ENCODE assay signal across 10 cellular contexts in the genomic region with DNA sequence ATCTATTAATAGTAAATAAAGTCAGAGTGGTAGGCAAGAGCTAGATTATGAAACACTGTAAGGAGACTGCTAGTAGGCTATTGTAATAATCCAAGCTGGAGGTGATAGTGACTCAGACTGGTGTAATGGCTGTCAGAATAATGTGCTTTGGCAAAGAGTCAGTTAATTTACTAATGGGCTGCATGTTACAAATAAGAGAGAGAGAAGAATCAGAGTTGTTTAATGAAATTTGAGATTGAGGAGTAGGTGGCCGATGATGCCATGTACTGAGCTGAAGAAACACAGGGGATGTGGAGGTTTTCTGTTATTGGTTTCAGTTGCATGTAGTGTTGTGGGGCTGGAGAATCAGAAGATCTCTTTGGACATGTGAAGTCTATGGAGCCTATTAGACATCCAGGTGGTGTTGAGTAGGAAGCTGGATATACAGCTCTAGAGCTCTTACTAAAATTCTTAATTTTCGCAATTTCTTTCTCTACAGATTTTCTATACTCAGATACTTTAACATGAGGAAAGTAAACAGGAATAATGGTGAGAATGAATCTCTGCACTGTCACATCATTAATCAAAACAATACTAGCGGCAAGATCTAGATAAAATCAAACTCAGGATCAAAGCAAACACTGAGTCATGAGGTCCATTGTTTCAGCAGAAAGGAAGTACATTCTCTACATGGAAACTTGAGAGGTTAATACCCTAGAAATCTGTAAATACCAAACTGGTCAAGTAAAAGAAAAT.
A peak's percentile ranks its signal among the peaks of the same experiment; 100 is the strongest.
DNase-seq lines count a peak whose midpoint lies in the region; ATAC-seq, FAIRE-seq and TF ChIP-seq lines count a peak whose summit lies in the region.
"Had no signal": no experiment of that assay in that cellular context is flagged by ENCODE, and none has a peak within 500 bp of the region (broad histone marks: within the 10 kb centered on the region; RNA-seq: fewer than 3 reads in every experiment).

No MANE protein-coding gene starts in this region.

- H3K27ac ChIP-seq in HepG2 (ENCODE audit: extremely low read length, insufficient read depth, low read length) (no peak overlapping the region), right lobe of liver (no peak overlapping the region), fibroblast of lung (ENCODE audit: insufficient read depth, low read length) (no peak overlapping the region)
- H3K27ac ChIP-seq: pancreas had no signal

- H3K27me3 ChIP-seq in HepG2 (ENCODE audit: control insufficient read depth in 1 of 2, insufficient read depth in 2 of 2, low read length in 2 of 2) (no peaks in the 10 kb centered on the region), right lobe of liver (no peaks in the 10 kb centered on the region), fibroblast of lung (ENCODE audit: control insufficient read depth, insufficient read depth, low read length) (no peaks in the 10 kb centered on the region)
- H3K27me3 ChIP-seq: pancreas had no signal

- no peak for TF ChIP-seq RAD21 in HepG2 (CRISPR knock-in tag; IDR thresholded peaks at IDR 0.05)

- H4K20me1 ChIP-seq in HepG2 (ENCODE audit: insufficient read depth, low read length) (no peaks in the 10 kb centered on the region), fibroblast of lung (ENCODE audit: control insufficient read depth, extremely low read depth, insufficient read depth, low read length) (no peaks in the 10 kb centered on the region)

- H3K9ac ChIP-seq in HepG2 (ENCODE audit: insufficient read depth, low read depth, low read length) (no peak overlapping the region), fibroblast of lung (ENCODE audit: insufficient read depth, low read length) (no peak overlapping the region)

- no peaks in the 10 kb centered on the region for H3K36me3 ChIP-seq in HepG2 (replicated peaks in 1 of 2; ENCODE audit: control insufficient read depth in 1 of 2, insufficient read depth in 2 of 2, low read length in 2 of 2)
- H3K36me3 ChIP-seq in right lobe of liver: no peaks in the 10 kb centered on the region
- no peaks in the 10 kb centered on the region for H3K36me3 ChIP-seq in fibroblast of lung (ENCODE audit: control insufficient read depth, insufficient read depth, low read length)
- H3K36me3 ChIP-seq: pancreas had no signal

- TF ChIP-seq POLR2A in HepG2 (IDR thresholded peaks at IDR 0.05; ENCODE audit: insufficient read depth in 1 of 2, low read depth in 2 of 2, low read length in 2 of 2) (no peak), right lobe of liver (IDR thresholded peaks at IDR 0.05) (no peak)

- in situ Hi-C loops in HepG2 (cut with HindIII; ENCODE audit: extremely low pct_ligation_motif_present, low pct_unique_long_range_greater_than_20kb) (no loop called here), G401 (cut with HindIII; ENCODE audit: low sequenced_read_pairs) (no loop called here)

- H2AFZ ChIP-seq in HepG2 (ENCODE audit: low read length) (no peak overlapping the region), fibroblast of lung (ENCODE audit: low read length) (no peak overlapping the region)

- no peaks in the 10 kb centered on the region for H3K79me2 ChIP-seq in HepG2 (ENCODE audit: insufficient read depth, low read length)
- no peaks in the 10 kb centered on the region for H3K79me2 ChIP-seq in fibroblast of lung (ENCODE audit: control insufficient read depth, insufficient read depth, low read length)

- H3K4me2 ChIP-seq in HepG2 (ENCODE audit: low read depth, low read length) (no peak overlapping the region), fibroblast of lung (ENCODE audit: extremely low read depth, insufficient read depth, low read length) (no peak overlapping the region)

- peak; percentile 50 for DNase-seq in HepG2 (ENCODE audit: low spot score)
- no peak for DNase-seq in right lobe of liver
- peak; percentile 65 for DNase-seq in RKO (ENCODE audit: low spot score)
- DNase-seq in fibroblast of lung (ENCODE audit: low read depth in 2 of 2): peak; percentile 88 to 91
- DNase-seq in G401 (ENCODE audit: low spot score): no peak
- DNase-seq in stimulated activated naive CD8-positive, alpha-beta T cell treated with anti-CD3 and anti-CD28 coated beads, Interleukin-15, Interleukin-2, amounts not matched to agents 100 U/mL and 50 U/mL, for 24 hours: no peak
- DNase-seq in middle frontal gyrus (ENCODE audit: extremely low spot score, low spot score): no peak
- DNase-seq: NCI-H2227 treated with DMSO at 0.1 percent for 48 hours, pancreas had no signal

- no peak for TF ChIP-seq CTCF in HepG2 (CRISPR knock-in tag; IDR thresholded peaks at IDR 0.05)
- no peak for TF ChIP-seq CTCF in right lobe of liver (IDR thresholded peaks at IDR 0.05)
- TF ChIP-seq CTCF in fibroblast of lung (conservative IDR thresholded peaks at IDR 0.05 in 1 of 2, IDR thresholded peaks at IDR 0.05 in 1 of 2; ENCODE audit: low read depth in 1 of 2, low read length in 2 of 2): no peak

- H3K4me1 ChIP-seq in HepG2 (ENCODE audit: insufficient read depth, low read length): peaks cover 5% of the 10 kb centered on the region
- H3K4me1 ChIP-seq in right lobe of liver: no peaks in the 10 kb centered on the region
- peaks cover 10% of the 10 kb centered on the region for H3K4me1 ChIP-seq in fibroblast of lung (ENCODE audit: control insufficient read depth, extremely low read depth, insufficient read depth, low read length)
- H3K4me1 ChIP-seq: pancreas had no signal

- ATAC-seq in HepG2 (no peak), right lobe of liver (no peak), GM21529 (IDR thresholded peaks at IDR 0.05; ENCODE audit: unreplicated experiment) (no peak)
- ATAC-seq in stimulated activated naive CD8-positive, alpha-beta T cell treated with anti-CD3 and anti-CD28 coated beads, Interleukin-15, Interleukin-2, amounts not matched to agents 100 U/mL and 50 U/mL, for 24 hours: no peak

- intact Hi-C loops in HepG2 (cut with micrococcal nuclease; ENCODE audit: unreplicated experiment) (no loop called here), right lobe of liver (cut with DNase I) (no loop called here)

- H3K4me3 ChIP-seq in HepG2 (replicated peaks in 1 of 3; ENCODE audit: insufficient read depth in 1 of 3, low read depth in 2 of 3, low read length in 3 of 3) (no peak overlapping the region), right lobe of liver (no peak overlapping the region), fibroblast of lung (replicated peaks in 1 of 4; ENCODE audit: control extremely low read depth in 1 of 4, insufficient read depth in 1 of 4, low read depth in 3 of 4, low read length in 4 of 4) (no peak overlapping the region)
- H3K4me3 ChIP-seq: pancreas had no signal

- H3K9me3 ChIP-seq in HepG2 (ENCODE audit: low read length) (no peaks in the 10 kb centered on the region), right lobe of liver (no peaks in the 10 kb centered on the region), fibroblast of lung (ENCODE audit: control insufficient read depth, insufficient read depth, low read depth, low read length) (no peaks in the 10 kb centered on the region)
- H3K9me3 ChIP-seq: pancreas had no signal

- no peak for FAIRE-seq in HepG2 (lab: Jason Lieb, UNC)
- FAIRE-seq: pancreas had no signal

- POLR2A ChIA-PET in HepG2 (lab: Yijun Ruan, JAX): no interaction called here

- CTCF ChIA-PET in HepG2 (lab: Yijun Ruan, JAX; ENCODE audit: low intra/inter-chr PET ratio, low total read pairs): no interaction called here

- 37% methylated on average over 3 of the region's 3 CpGs for WGBS in HepG2 (ENCODE audit: low lambda C conversion rate)
- WGBS in right lobe of liver (ENCODE audit: insufficient coverage, low coverage, low lambda C conversion rate, missing lambda C conversion rate): 58% methylated on average over 3 of the region's 3 CpGs

- TF ChIP-seq EP300 in HepG2 (IDR thresholded peaks at IDR 0.05; ENCODE audit: low read depth in 2 of 2, low read length in 2 of 2) (no peak), HepG2 (CRISPR knock-in tag; IDR thresholded peaks at IDR 0.05; ENCODE audit: borderline replicate concordance) (no peak)

- BruUV-seq in HepG2 (replicated peaks; lab: Mats Ljungman, UMichigan): no TSS peak

TF ChIP-seq in HepG2, 621 proteins besides CTCF, POLR2A, EP300 and RAD21 (continues in another document):
- TF ChIP-seq SOX13 (IDR thresholded peaks at IDR 0.05): no peak
- peak in 1 of 2 experiments; percentile 59; a peak in 2 of 4 replicates for TF ChIP-seq SOX13 (CRISPR knock-in tag; conservative IDR thresholded peaks at IDR 0.05 in 1 of 2, IDR thresholded peaks at IDR 0.05 in 1 of 2)
- TF ChIP-seq, protein P1, sequence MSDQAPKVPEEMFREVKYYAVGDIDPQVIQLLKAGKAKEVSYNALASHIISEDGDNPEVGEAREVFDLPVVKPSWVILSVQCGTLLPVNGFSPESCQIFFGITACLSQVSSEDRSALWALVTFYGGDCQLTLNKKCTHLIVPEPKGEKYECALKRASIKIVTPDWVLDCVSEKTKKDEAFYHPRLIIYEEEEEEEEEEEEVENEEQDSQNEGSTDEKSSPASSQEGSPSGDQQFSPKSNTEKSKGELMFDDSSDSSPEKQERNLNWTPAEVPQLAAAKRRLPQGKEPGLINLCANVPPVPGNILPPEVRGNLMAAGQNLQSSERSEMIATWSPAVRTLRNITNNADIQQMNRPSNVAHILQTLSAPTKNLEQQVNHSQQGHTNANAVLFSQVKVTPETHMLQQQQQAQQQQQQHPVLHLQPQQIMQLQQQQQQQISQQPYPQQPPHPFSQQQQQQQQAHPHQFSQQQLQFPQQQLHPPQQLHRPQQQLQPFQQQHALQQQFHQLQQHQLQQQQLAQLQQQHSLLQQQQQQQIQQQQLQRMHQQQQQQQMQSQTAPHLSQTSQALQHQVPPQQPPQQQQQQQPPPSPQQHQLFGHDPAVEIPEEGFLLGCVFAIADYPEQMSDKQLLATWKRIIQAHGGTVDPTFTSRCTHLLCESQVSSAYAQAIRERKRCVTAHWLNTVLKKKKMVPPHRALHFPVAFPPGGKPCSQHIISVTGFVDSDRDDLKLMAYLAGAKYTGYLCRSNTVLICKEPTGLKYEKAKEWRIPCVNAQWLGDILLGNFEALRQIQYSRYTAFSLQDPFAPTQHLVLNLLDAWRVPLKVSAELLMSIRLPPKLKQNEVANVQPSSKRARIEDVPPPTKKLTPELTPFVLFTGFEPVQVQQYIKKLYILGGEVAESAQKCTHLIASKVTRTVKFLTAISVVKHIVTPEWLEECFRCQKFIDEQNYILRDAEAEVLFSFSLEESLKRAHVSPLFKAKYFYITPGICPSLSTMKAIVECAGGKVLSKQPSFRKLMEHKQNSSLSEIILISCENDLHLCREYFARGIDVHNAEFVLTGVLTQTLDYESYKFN (CRISPR knock-in tag; conservative IDR thresholded peaks at IDR 0.05): no peak
- TF ChIP-seq HNRNPUL1 (IDR thresholded peaks at IDR 0.05; ENCODE audit: low read depth, low read length): no peak
- TF ChIP-seq SOX5 (CRISPR knock-in tag; IDR thresholded peaks at IDR 0.05; ENCODE audit: borderline replicate concordance): peak; percentile 69; the same call in 1 of the 2 replicates

Comparison
In these comparisons a context has a peak if more than half of its experiments do, and no peak if none do; other contexts are left out.
1. DNase-seq: peak in HepG2 (single experiment), RKO (single experiment) and fibroblast of lung (2 of 2); none in right lobe of liver (0 of 3), G401 (single experiment), stimulated activated naive CD8-positive, alpha-beta T cell treated with anti-CD3 and anti-CD28 coated beads, Interleukin-15, Interleukin-2, amounts not matched to agents 100 U/mL and 50 U/mL, for 24 hours (single experiment) and middle frontal gyrus (single experiment).